In the genomic region with DNA sequence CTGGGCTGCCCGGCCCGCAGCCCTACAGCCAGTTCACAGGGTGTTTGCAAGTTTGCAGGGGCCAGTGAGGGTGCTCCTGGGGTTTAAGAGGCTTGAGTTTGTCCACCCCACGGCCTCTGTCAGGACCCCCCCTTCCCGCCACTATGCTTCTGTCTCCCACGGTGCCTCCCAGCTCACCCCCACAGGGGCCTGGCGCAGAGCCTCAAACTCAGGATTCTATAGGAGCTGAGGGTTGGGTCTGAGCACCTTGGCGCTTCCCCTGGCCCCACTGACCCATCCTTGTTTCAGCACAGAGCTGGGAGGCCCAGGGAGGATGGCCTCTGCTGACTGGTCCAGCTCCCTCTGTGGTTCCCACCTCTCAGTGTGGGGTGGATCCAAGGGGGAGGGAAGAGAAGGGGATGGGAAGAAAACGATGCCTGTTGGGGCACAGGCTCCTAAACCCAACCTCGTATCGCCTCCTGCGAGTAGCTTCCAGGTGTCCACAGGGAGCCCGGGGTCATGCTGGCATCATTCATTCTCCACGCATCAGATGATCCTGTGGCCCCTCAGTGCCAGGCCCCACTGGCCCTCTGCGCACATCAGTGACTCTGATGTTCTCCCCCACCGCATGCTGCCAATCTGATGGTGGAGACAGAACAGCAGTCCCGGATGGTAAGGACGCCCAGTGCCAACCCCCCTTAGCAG, we compare ENCODE assay signal across 9 cellular contexts. TPM values are rescaled to one million over a fixed set of nuclear protein-coding genes. Genes with fewer than 3 reads are reported as not detected.
DNase-seq lines count a peak whose midpoint lies in the region; ATAC-seq and TF ChIP-seq lines count a peak whose summit lies in the region.
"Had no signal": no experiment of that assay in that cellular context is flagged by ENCODE, and none has a peak within 500 bp of the region (broad histone marks: within the 10 kb centered on the region; RNA-seq: fewer than 3 reads in every experiment).

No MANE protein-coding gene starts in this region.

- ATAC-seq in GM18907 (IDR thresholded peaks at IDR 0.05; ENCODE audit: unreplicated experiment) = no peak

- H3K27me3 ChIP-seq in Peyer's patch = no peaks in the 10 kb centered on the region
- peaks cover 0 to 18% (median 0%) of the 10 kb centered on the region in 4 donors for H3K27me3 ChIP-seq in esophagus muscularis mucosa
- H3K27me3 ChIP-seq in skeletal muscle satellite cell (ENCODE audit: control insufficient read depth, insufficient read depth, low read length) = no peaks in the 10 kb centered on the region

- peak overlapping the region; percentile 67 to 88 (median 80) for H3K27ac ChIP-seq in Peyer's patch
- peak overlapping the region; percentile 66 to 79 (median 74) for H3K27ac ChIP-seq in esophagus muscularis mucosa (replicated peaks in 1 of 4)
- H3K27ac ChIP-seq: prostate gland had no signal

- TF ChIP-seq CTCF in Peyer's patch (IDR thresholded peaks at IDR 0.05) = no peak
- TF ChIP-seq CTCF in esophagus muscularis mucosa (IDR thresholded peaks at IDR 0.05) = no peak

- peak overlapping the region; percentile 75 for H3K4me2 ChIP-seq in skeletal muscle satellite cell (ENCODE audit: low read length)

- no peaks in the 10 kb centered on the region for H3K36me3 ChIP-seq in Peyer's patch
- H3K36me3 ChIP-seq in esophagus muscularis mucosa = no peaks in the 10 kb centered on the region
- H3K36me3 ChIP-seq in skeletal muscle satellite cell (ENCODE audit: insufficient read depth, low read length) = no peaks in the 10 kb centered on the region
- H3K36me3 ChIP-seq: prostate gland had no signal

- no peak for TF ChIP-seq EP300 in esophagus muscularis mucosa (IDR thresholded peaks at IDR 0.05)

- DNase-seq in Peyer's patch (no peak), esophagus muscularis mucosa (ENCODE audit: extremely low spot score) (no peak), NCI-H2029 treated with DMSO at 0.1 percent for 48 hours (lab: John Stamatoyannopoulos, UW) (no peak)
- DNase-seq in stimulated activated CD4-positive, alpha-beta T cell treated with anti-CD3 and anti-CD28 coated beads, Interleukin-2, amount 100 ng/mL, for 24 hours = no peak

- H3K9me3 ChIP-seq in Peyer's patch (no peaks in the 10 kb centered on the region), esophagus muscularis mucosa (no peaks in the 10 kb centered on the region), skeletal muscle satellite cell (replicated peaks; ENCODE audit: low read length) (no peaks in the 10 kb centered on the region)
- H3K9me3 ChIP-seq: prostate gland had no signal

- H3K9ac ChIP-seq in skeletal muscle satellite cell (ENCODE audit: low read depth, low read length) = peak overlapping the region; percentile 83

- H3K4me3 ChIP-seq in Peyer's patch = peak overlapping the region in 1 of 4 donors; percentile 23
- H3K4me3 ChIP-seq in esophagus muscularis mucosa = peak overlapping the region; percentile 27 to 33 (median 30)
- peak overlapping the region; percentile 24 for H3K4me3 ChIP-seq in skeletal muscle satellite cell (ENCODE audit: low read length)
- H3K4me3 ChIP-seq: prostate gland had no signal

- TF ChIP-seq POLR2A in GM18951 (IDR thresholded peaks at IDR 0.05; ENCODE audit: extremely low read depth, insufficient read depth, insufficient read length) (peak; percentile 18), Peyer's patch (IDR thresholded peaks at IDR 0.05) (no peak), esophagus muscularis mucosa (IDR thresholded peaks at IDR 0.05; ENCODE audit: low read depth) (no peak)

- peaks cover 10 to 62% (median 34%) of the 10 kb centered on the region in 4 donors for H3K4me1 ChIP-seq in Peyer's patch
- peaks cover 40 to 61% (median 53%) of the 10 kb centered on the region in 4 donors for H3K4me1 ChIP-seq in esophagus muscularis mucosa
- peaks cover 71% of the 10 kb centered on the region for H3K4me1 ChIP-seq in skeletal muscle satellite cell (ENCODE audit: control insufficient read depth, insufficient read depth, low read length)
- H3K4me1 ChIP-seq: prostate gland had no signal

- in situ Hi-C loops in GM18951 (cut with MboI; ENCODE audit: low sequenced_read_pairs, unreplicated experiment) = loop anchor here (25.0 kb wide), 1 partner anchor 338 kb away; the partner anchor contains the start of gene CCND1

- WGBS in esophagus muscularis mucosa = 83% methylated on average over 12 of the region's 17 CpGs

- intact Hi-C loops in esophagus muscularis mucosa (cut with DNase I) = loop anchor here (10.0 kb wide), 1 partner anchor 146 kb away; no protein-coding TSS in a partner anchor

RNA-seq across cellular contexts. Expression of gene MYEOV, which starts 5.0 kb away (rescaled TPM):
- total RNA-seq in Peyer's patch (under 1 TPM in 1 of 4 donors, not detected in 3; 0.53 TPM), esophagus muscularis mucosa (not detected)
- 6.8 and 28.4 TPM in 2 replicates for total RNA-seq in skeletal muscle satellite cell (2012; rRNA removed)
- total RNA-seq: urinary bladder had no signal
